14 cellular contexts compared by ENCODE assay signal in genomic region chr3:66692751-66693140, GRCh38.
"Had no signal": no experiment of that assay in that cellular context is flagged by ENCODE, and none has a peak within 500 bp of the region (broad histone marks: within the 10 kb centered on the region; RNA-seq: fewer than 3 reads in every experiment).

No MANE protein-coding gene starts in this region.

- H2AFZ ChIP-seq: hepatocyte had no signal

- H3K9me3 Mint-ChIP-seq: activated CD4-positive, alpha-beta memory T cell treated with anti-CD3 and anti-CD28 coated beads for 36 hours; activated T-cell treated with anti-CD3 and anti-CD28 coated beads, Interleukin-2, amount 50 U/mL, for 24 hours; stimulated activated naive CD8-positive, alpha-beta T cell treated with anti-CD3 and anti-CD28 coated beads, Interleukin-15, amount 100 ng/mL, for 72 hours had no signal

- ATAC-seq: left lung; naive thymus-derived CD4-positive, alpha-beta T cell; stimulated activated naive CD8-positive, alpha-beta T cell treated with anti-CD3 and anti-CD28 coated beads, Interleukin-15, amount 100 ng/mL, for 72 hours had no signal

- H3K27ac Mint-ChIP-seq: activated CD4-positive, alpha-beta memory T cell treated with anti-CD3 and anti-CD28 coated beads for 36 hours; activated T-cell treated with anti-CD3 and anti-CD28 coated beads, Interleukin-2, amount 50 U/mL, for 24 hours; naive thymus-derived CD4-positive, alpha-beta T cell; progenitor cell of endocrine pancreas had no signal

- H3K4me1 Mint-ChIP-seq: naive thymus-derived CD4-positive, alpha-beta T cell; stimulated activated naive CD8-positive, alpha-beta T cell treated with anti-CD3 and anti-CD28 coated beads, Interleukin-15, amount 100 ng/mL, for 72 hours had no signal

- H3K27me3 ChIP-seq: hepatocyte, left lung, tibial artery, vagina had no signal

- H3K9me3 ChIP-seq: left lung, tibial artery, vagina had no signal

- H3K79me2 ChIP-seq: hepatocyte had no signal

- H3K27ac ChIP-seq: epithelial cell of prostate, hepatocyte, left lung, vagina had no signal

- DNase-seq: activated CD4-positive, alpha-beta memory T cell treated with anti-CD3 and anti-CD28 coated beads for 36 hours; activated naive CD4-positive, alpha-beta T cell treated with anti-CD3 and anti-CD28 coated beads, Interleukin-2, amount 50 U/mL, for 16 hours; activated T-cell treated with anti-CD3 and anti-CD28 coated beads, Interleukin-2, amount 50 U/mL, for 24 hours; central memory CD4-positive, alpha-beta T cell; effector CD8-positive, alpha-beta T cell; left lung; naive thymus-derived CD4-positive, alpha-beta T cell; stimulated activated CD4-positive, alpha-beta T cell treated with anti-CD3 and anti-CD28 coated beads, Interleukin-1b, Interleukin-23, amount 100 ng/mL, for 48 hours; stimulated activated naive CD8-positive, alpha-beta T cell treated with anti-CD3 and anti-CD28 coated beads, Interleukin-15, amount 100 ng/mL, for 72 hours; tibial artery had no signal

- H3K36me3 ChIP-seq: left lung, tibial artery, vagina had no signal

- H3K4me3 ChIP-seq: hepatocyte, left lung, tibial artery, vagina had no signal

- H3K36me3 Mint-ChIP-seq: activated CD4-positive, alpha-beta memory T cell treated with anti-CD3 and anti-CD28 coated beads for 36 hours had no signal

- H3K4me3 Mint-ChIP-seq: activated CD4-positive, alpha-beta memory T cell treated with anti-CD3 and anti-CD28 coated beads for 36 hours; activated T-cell treated with anti-CD3 and anti-CD28 coated beads, Interleukin-2, amount 50 U/mL, for 24 hours; naive thymus-derived CD4-positive, alpha-beta T cell; stimulated activated naive CD8-positive, alpha-beta T cell treated with anti-CD3 and anti-CD28 coated beads, Interleukin-15, amount 100 ng/mL, for 72 hours had no signal

- H3K4me2 ChIP-seq: hepatocyte had no signal
